1 cellular context compared by ENCODE assay signal in the genomic region with DNA sequence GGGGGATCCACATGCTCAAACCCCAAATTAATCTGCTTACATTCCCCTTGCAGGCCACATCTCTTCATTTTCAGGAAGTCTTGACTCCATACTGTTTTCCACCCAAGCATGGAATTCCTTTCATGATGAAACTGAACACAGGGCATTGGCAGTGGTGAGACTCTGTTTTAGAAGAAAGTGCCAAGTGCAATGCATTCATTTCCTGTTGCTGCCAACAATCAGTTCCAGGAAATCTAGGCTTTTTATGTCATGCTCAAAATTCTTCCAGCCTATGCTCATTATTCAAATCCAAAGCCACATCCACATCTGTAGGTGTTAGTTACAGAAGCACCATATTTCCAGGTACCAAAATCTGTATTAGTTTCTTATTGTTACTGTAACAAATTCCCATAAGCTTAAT.
TF ChIP-seq lines count a peak whose summit lies in the region.

No MANE protein-coding gene starts in this region.

TF ChIP-seq in H1, 55 proteins besides CTCF, POLR2A, EP300 and RAD21:
- no peak for TF ChIP-seq SAP30 (IDR thresholded peaks at IDR 0.05; ENCODE audit: insufficient read depth, insufficient replicate concordance, low read length)
- no peak for TF ChIP-seq CBX5 (IDR thresholded peaks at IDR 0.05; ENCODE audit: low read depth, low read length)
- TF ChIP-seq TCF12 (IDR thresholded peaks at IDR 0.05; ENCODE audit: low read depth, low read length) = no peak
- no peak for TF ChIP-seq CEBPB (IDR thresholded peaks at IDR 0.05; ENCODE audit: low read depth, low read length)
- no peak for TF ChIP-seq CHD1 (IDR thresholded peaks at IDR 0.05; ENCODE audit: low read depth, low read length)
- TF ChIP-seq NANOG (IDR thresholded peaks at IDR 0.05; ENCODE audit: insufficient read depth, low read depth, low read length, poor library complexity, severe bottlenecking) = no peak
- no peak for TF ChIP-seq HDAC2 (IDR thresholded peaks at IDR 0.05; ENCODE audit: borderline replicate concordance in 1 of 2, low read depth in 2 of 2, low read length in 2 of 2)
- TF ChIP-seq, protein P1, sequence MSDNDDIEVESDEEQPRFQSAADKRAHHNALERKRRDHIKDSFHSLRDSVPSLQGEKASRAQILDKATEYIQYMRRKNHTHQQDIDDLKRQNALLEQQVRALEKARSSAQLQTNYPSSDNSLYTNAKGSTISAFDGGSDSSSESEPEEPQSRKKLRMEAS (IDR thresholded peaks at IDR 0.05) = no peak
- TF ChIP-seq JUND (IDR thresholded peaks at IDR 0.05; ENCODE audit: low read length) = no peak
- TF ChIP-seq CHD2 (IDR thresholded peaks at IDR 0.05; ENCODE audit: low read length) = no peak
- TF ChIP-seq SP1 (IDR thresholded peaks at IDR 0.05; ENCODE audit: low read depth, low read length) = no peak
- no peak for TF ChIP-seq SIX5 (IDR thresholded peaks at IDR 0.05; ENCODE audit: low read depth, low read length)
- no peak for TF ChIP-seq GTF2F1 (IDR thresholded peaks at IDR 0.05; ENCODE audit: borderline replicate concordance, low read depth, low read length)
- TF ChIP-seq KDM1A (IDR thresholded peaks at IDR 0.05; ENCODE audit: borderline replicate concordance, low read length) = no peak
- TF ChIP-seq CREB1 (IDR thresholded peaks at IDR 0.05) = no peak
- TF ChIP-seq RNF2 (IDR thresholded peaks at IDR 0.05; ENCODE audit: borderline replicate concordance, low read depth, low read length, missing control alignments, poor library complexity, severe bottlenecking) = no peak
- no peak for TF ChIP-seq TBP (IDR thresholded peaks at IDR 0.05; ENCODE audit: low read depth, low read length)
- TF ChIP-seq TAF7 (optimal IDR thresholded peaks at IDR 0.05; ENCODE audit: borderline replicate concordance, low read depth, low read length) = no peak
- TF ChIP-seq PHF8 (conservative IDR thresholded peaks at IDR 0.05; ENCODE audit: low read depth, low read length) = no peak
- TF ChIP-seq SP4 (IDR thresholded peaks at IDR 0.05; ENCODE audit: low read length) = no peak
